ENCODE assay signal across 26 cellular contexts in genomic region chr1:53079251-53079650, GRCh38. TPM values are rescaled to one million over a fixed set of nuclear protein-coding genes. Genes with fewer than 3 reads are reported as not detected.
A peak's percentile ranks its signal among the peaks of the same experiment; 100 is the strongest.
DNase-seq lines count a peak whose midpoint lies in the region; ATAC-seq and TF ChIP-seq lines count a peak whose summit lies in the region.
"Had no signal": no experiment of that assay in that cellular context is flagged by ENCODE, and none has a peak within 500 bp of the region (broad histone marks: within the 10 kb centered on the region; RNA-seq: fewer than 3 reads in every experiment).

No MANE protein-coding gene starts in this region.

- no peak overlapping the region for H3K4ac ChIP-seq in neuronal stem cell (ENCODE audit: low read length)

- H3K79me1 ChIP-seq in neuronal stem cell (ENCODE audit: low read depth, low read length): no peaks in the 10 kb centered on the region

- no peak overlapping the region for H2BK5ac ChIP-seq in neuronal stem cell (ENCODE audit: low read length)

- H3K4me3 Mint-ChIP-seq in activated CD8-positive, alpha-beta T cell treated with anti-CD3 and anti-CD28 coated beads, Interleukin-2, amount 10 ng/mL, durations not matched to agents 7 days and 5 days: no peak overlapping the region
- H3K4me3 Mint-ChIP-seq: CD8-positive, alpha-beta T cell; HFFc6 had no signal

- no peak for ATAC-seq in heart left ventricle
- no peak for ATAC-seq in activated CD8-positive, alpha-beta T cell treated with anti-CD3 and anti-CD28 coated beads, Interleukin-2, amount 10 ng/mL, durations not matched to agents 7 days and 5 days
- ATAC-seq: CD8-positive, alpha-beta T cell; PC-3 had no signal

- H3K14ac ChIP-seq in neuronal stem cell (ENCODE audit: low read length): no peak overlapping the region

- no peaks in the 10 kb centered on the region for H3K36me3 Mint-ChIP-seq in activated CD8-positive, alpha-beta T cell treated with anti-CD3 and anti-CD28 coated beads, Interleukin-2, amount 10 ng/mL, durations not matched to agents 7 days and 5 days (ENCODE audit: low read depth)
- H3K36me3 Mint-ChIP-seq: CD8-positive, alpha-beta T cell had no signal

- no peaks in the 10 kb centered on the region for H3K9me3 Mint-ChIP-seq in activated CD8-positive, alpha-beta T cell treated with anti-CD3 and anti-CD28 coated beads, Interleukin-2, amount 10 ng/mL, durations not matched to agents 7 days and 5 days (ENCODE audit: insufficient read depth)
- H3K9me3 Mint-ChIP-seq: CD8-positive, alpha-beta T cell; HFFc6 had no signal

- no peak overlapping the region for H4K91ac ChIP-seq in neuronal stem cell (ENCODE audit: low read depth, low read length, poor library complexity)

- no peak overlapping the region for H2AFZ ChIP-seq in neuronal stem cell (ENCODE audit: low read length)

- H3K4me2 ChIP-seq in neuronal stem cell (ENCODE audit: insufficient read depth, low read length, poor library complexity, severe bottlenecking): no peak overlapping the region
- H3K4me2 ChIP-seq: BLaER1 treated with 17β-estradiol and CSF1 and Interleukin-3, amounts not matched to agents 10 nM and 100 nM had no signal

- no peak for TF ChIP-seq CTCF in right atrium auricular region (IDR thresholded peaks at IDR 0.05)
- TF ChIP-seq CTCF in heart left ventricle (IDR thresholded peaks at IDR 0.05): no peak
- no peak for TF ChIP-seq CTCF in esophagus squamous epithelium (IDR thresholded peaks at IDR 0.05)

- no peaks in the 10 kb centered on the region for H3K27me3 Mint-ChIP-seq in activated CD8-positive, alpha-beta T cell treated with anti-CD3 and anti-CD28 coated beads, Interleukin-2, amount 10 ng/mL, durations not matched to agents 7 days and 5 days (ENCODE audit: low read depth)

- no peak overlapping the region for H2AK5ac ChIP-seq in neuronal stem cell (ENCODE audit: low read depth, low read length)

- WGBS in heart left ventricle, 4 donors: 89 to 98% (median 94%) methylated on average over 3 to 4 of the region's 4 CpGs
- no CpG with 5 or more reads among the region's 4 CpGs for WGBS in neuronal stem cell (ENCODE audit: extremely low coverage in 2 of 2, insufficient read length in 2 of 2, insufficient replicate concordance in 1 of 2), 2 donors
- 82 to 92% methylated on average over 3 to 4 of the region's 4 CpGs for WGBS in esophagus squamous epithelium, 2 donors

- H3K4me1 ChIP-seq in right atrium auricular region (no peaks in the 10 kb centered on the region), heart left ventricle (peaks cover 0 to 6% (median 0%) of the 10 kb centered on the region in 12 donors), neuronal stem cell (ENCODE audit: control insufficient read depth in 2 of 2, insufficient read depth in 1 of 2, low read depth in 1 of 2, low read length in 2 of 2) (peaks cover 3 to 29% of the 10 kb centered on the region in 2 donors), esophagus squamous epithelium (no peaks in the 10 kb centered on the region)
- H3K4me1 ChIP-seq: Caco-2 had no signal

- H3K9ac ChIP-seq in neuronal stem cell (ENCODE audit: low read depth, low read length, poor library complexity): no peak overlapping the region
- H3K9ac ChIP-seq: BLaER1 treated with 17β-estradiol and CSF1 and Interleukin-3, amounts not matched to agents 10 nM and 100 nM had no signal

- no peaks in the 10 kb centered on the region for H3K4me1 Mint-ChIP-seq in activated CD8-positive, alpha-beta T cell treated with anti-CD3 and anti-CD28 coated beads, Interleukin-2, amount 10 ng/mL, durations not matched to agents 7 days and 5 days (ENCODE audit: low read depth)

- intact Hi-C loops in cardiac septum (cut with DNase I) (no loop called here), heart left ventricle (cut with DNase I) (no loop called here), esophagus squamous epithelium (cut with DNase I) (no loop called here)

- H3K9me3 ChIP-seq in right atrium auricular region: no peaks in the 10 kb centered on the region
- H3K9me3 ChIP-seq in heart left ventricle: no peaks in the 10 kb centered on the region
- H3K9me3 ChIP-seq in neuronal stem cell (replicated peaks in 1 of 2; ENCODE audit: control insufficient read depth in 2 of 2, insufficient read depth in 1 of 2, low read depth in 1 of 2, low read length in 2 of 2): no peaks in the 10 kb centered on the region
- H3K9me3 ChIP-seq in esophagus squamous epithelium: no peaks in the 10 kb centered on the region
- H3K9me3 ChIP-seq: BLaER1 treated with 17β-estradiol and CSF1 and Interleukin-3, amounts not matched to agents 10 nM and 100 nM; Caco-2 had no signal

- peak overlapping the region; percentile 77 for H3K23ac ChIP-seq in neuronal stem cell (ENCODE audit: low read depth, low read length, poor library complexity)

- no peak overlapping the region for H3K27ac ChIP-seq in right atrium auricular region
- no peak overlapping the region for H3K27ac ChIP-seq in heart left ventricle
- H3K27ac ChIP-seq in neuronal stem cell (replicated peaks; ENCODE audit: low read length): no peak overlapping the region
- no peak overlapping the region for H3K27ac ChIP-seq in esophagus squamous epithelium
- H3K27ac ChIP-seq: BLaER1 treated with 17β-estradiol and CSF1 and Interleukin-3, amounts not matched to agents 10 nM and 100 nM had no signal

- no peak overlapping the region for H2BK120ac ChIP-seq in neuronal stem cell (ENCODE audit: low read depth, low read length)

- H3K4me3 ChIP-seq in right atrium auricular region (no peak overlapping the region), heart left ventricle (no peak overlapping the region), neuronal stem cell (ENCODE audit: low read length in 2 of 2) (peak overlapping the region in 1 of 2 donors; percentile 16), esophagus squamous epithelium (no peak overlapping the region)
- H3K4me3 ChIP-seq: BLaER1 treated with 17β-estradiol and CSF1 and Interleukin-3, amounts not matched to agents 10 nM and 100 nM had no signal

- DNase-seq in cardiac septum (ENCODE audit: low spot score) (peak; percentile 46), right atrium auricular region (ENCODE audit: low spot score) (no peak), heart left ventricle (peak in 3 of 5 donors; percentile 6 to 39 (median 14)), neuronal stem cell (ENCODE audit: low spot score) (no peak), hypothalamus (lab: John Stamatoyannopoulos, UW) (no peak), esophagus squamous epithelium (lab: John Stamatoyannopoulos, UW) (no peak)
- no peak for DNase-seq in activated CD8-positive, alpha-beta T cell treated with anti-CD3 and anti-CD28 coated beads, Interleukin-2, amount 10 ng/mL, durations not matched to agents 7 days and 5 days
- DNase-seq: Caco-2; CD8-positive, alpha-beta T cell; HFFc6; KBM-7; MV-4-11; NCI-H1105; NCI-H1436 treated with DMSO at 0.1 percent for 48 hours; NCI-H2029; NCI-H446 treated with DMSO at 0.1 percent for 48 hours; NCI-H526; NCI-H82; NK-92 treated with Interleukin-12 subunit alpha and Interleukin-12 subunit beta, amount 100 ng/mL, for 24 hours; PC-3; SHP77 had no signal

- POLR2A ChIA-PET in activated CD8-positive, alpha-beta T cell treated with anti-CD3 and anti-CD28 coated beads, Interleukin-2, amount 10 ng/mL, durations not matched to agents 7 days and 5 days (lab: Charles Lee): no interaction called here

- H3K18ac ChIP-seq in neuronal stem cell (ENCODE audit: low read length): no peak overlapping the region

- CTCF ChIA-PET in activated CD8-positive, alpha-beta T cell treated with anti-CD3 and anti-CD28 coated beads, Interleukin-2, amount 10 ng/mL, durations not matched to agents 7 days and 5 days (lab: Charles Lee): no interaction called here

- H2BK15ac ChIP-seq in neuronal stem cell (ENCODE audit: low read length): no peak overlapping the region

- H3K27me3 ChIP-seq in right atrium auricular region: no peaks in the 10 kb centered on the region
- no peaks in the 10 kb centered on the region for H3K27me3 ChIP-seq in heart left ventricle
- peaks cover 0 to 24% (median 0%) of the 10 kb centered on the region in 3 experiments for H3K27me3 ChIP-seq in neuronal stem cell (ENCODE audit: control insufficient read depth in 3 of 3, insufficient read depth in 3 of 3, low read depth in 1 of 3, low read length in 3 of 3)
- no peaks in the 10 kb centered on the region for H3K27me3 ChIP-seq in esophagus squamous epithelium
- H3K27me3 ChIP-seq: BLaER1 treated with 17β-estradiol and CSF1 and Interleukin-3, amounts not matched to agents 10 nM and 100 nM had no signal

- H3K36me3 ChIP-seq in right atrium auricular region (peaks cover 21% of the 10 kb centered on the region), heart left ventricle (peaks cover 0 to 53% (median 0%) of the 10 kb centered on the region in 9 donors), neuronal stem cell (replicated peaks in 1 of 2; ENCODE audit: control insufficient read depth in 2 of 2, insufficient read depth in 2 of 2, low read length in 2 of 2) (no peaks in the 10 kb centered on the region), esophagus squamous epithelium (peaks cover 0 to 32% (median 0%) of the 10 kb centered on the region in 3 donors)
- H3K36me3 ChIP-seq: BLaER1 treated with 17β-estradiol and CSF1 and Interleukin-3, amounts not matched to agents 10 nM and 100 nM had no signal

- TF ChIP-seq POLR2A in heart left ventricle (IDR thresholded peaks at IDR 0.05): no peak
- TF ChIP-seq POLR2A in esophagus squamous epithelium (IDR thresholded peaks at IDR 0.05): no peak

- no peak overlapping the region for H4K8ac ChIP-seq in neuronal stem cell (ENCODE audit: low read depth, low read length)

- H2BK12ac ChIP-seq in neuronal stem cell (ENCODE audit: low read length): peak overlapping the region; percentile 17

- H3K27ac Mint-ChIP-seq in activated CD8-positive, alpha-beta T cell treated with anti-CD3 and anti-CD28 coated beads, Interleukin-2, amount 10 ng/mL, durations not matched to agents 7 days and 5 days: no peak overlapping the region
- H3K27ac Mint-ChIP-seq: CD8-positive, alpha-beta T cell; HFFc6 had no signal

RNA-seq across cellular contexts. Expression of gene PODN, which starts 17.2 kb away (rescaled TPM):
- 19.4 TPM for total RNA-seq in cardiac septum
- total RNA-seq in right atrium auricular region: 10 to 100 TPM; 44.1 to 47.2 TPM
- 10 to 100 TPM in 8 of 9 donors, 1 to 10 TPM in 1; 5.9 to 61.8 (median 18.5) TPM for total RNA-seq in heart left ventricle
- 1 to 10 TPM; 5.2 to 9.8 TPM for polyA plus RNA-seq in heart left ventricle
- 0.20 TPM for polyA plus RNA-seq in neuronal stem cell (2013, experiment 1 of 2)
- 0.19 TPM for polyA plus RNA-seq in neuronal stem cell (2013, experiment 2 of 2)
- total RNA-seq in esophagus squamous epithelium: 100 to 1,000 TPM in 1 of 4 donors, 10 to 100 TPM in 2, 1 to 10 TPM in 1; 5.1 to 107 (median 19.0) TPM
- total RNA-seq in activated CD8-positive, alpha-beta T cell treated with anti-CD3 and anti-CD28 coated beads, Interleukin-2, amount 10 ng/mL, durations not matched to agents 7 days and 5 days: not detected
- total RNA-seq: A172; Caco-2; CD8-positive, alpha-beta T cell; LHCN-M2; MCF 10A; PC-3; SK-MEL-5 had no signal

Comparison
In these comparisons a context has a peak if more than half of its experiments do, and no peak if none do; other contexts are left out.
1. DNase-seq: peak in cardiac septum (single experiment) and heart left ventricle (3 of 5); none in right atrium auricular region (single experiment), neuronal stem cell (single experiment), hypothalamus (0 of 51), esophagus squamous epithelium (single experiment) and activated CD8-positive, alpha-beta T cell treated with anti-CD3 and anti-CD28 coated beads, Interleukin-2, amount 10 ng/mL, durations not matched to agents 7 days and 5 days (single experiment).
2. RNA of gene PODN, which starts 17.2 kb away (total RNA-seq): 44.1 to 47.2 TPM in right atrium auricular region, 5.1 to 107 TPM in esophagus squamous epithelium, 19.4 TPM in cardiac septum (single experiment) and 5.9 to 61.8 TPM in heart left ventricle; not detected in activated CD8-positive, alpha-beta T cell treated with anti-CD3 and anti-CD28 coated beads, Interleukin-2, amount 10 ng/mL, durations not matched to agents 7 days and 5 days; every median in the first group is over 4 times any median in the second.